In the genomic region with DNA sequence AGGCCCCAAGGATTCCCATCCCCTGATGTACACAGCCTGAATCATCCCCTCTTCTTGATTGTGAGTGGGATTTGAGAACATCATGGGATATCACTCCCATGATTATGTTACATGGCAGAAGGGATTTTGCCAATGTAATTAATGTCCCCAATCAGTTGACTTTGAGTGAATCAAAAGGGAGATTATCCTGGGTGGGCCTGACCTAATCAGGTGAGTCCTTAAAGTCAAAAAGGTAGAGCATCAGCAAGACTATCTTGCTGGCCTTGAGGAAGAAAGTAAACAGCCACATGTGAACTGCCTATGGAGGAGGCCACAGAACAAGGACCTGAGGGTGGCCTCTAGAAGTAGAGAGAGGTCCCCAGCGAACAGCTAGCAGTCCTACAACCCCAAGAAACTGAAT, we compare ENCODE assay signal across 27 cellular contexts.
DNase-seq lines count a peak whose midpoint lies in the region; ATAC-seq, FAIRE-seq and TF ChIP-seq lines count a peak whose summit lies in the region.
"Had no signal": no experiment of that assay in that cellular context is flagged by ENCODE, and none has a peak within 500 bp of the region (broad histone marks: within the 10 kb centered on the region; RNA-seq: fewer than 3 reads in every experiment).

No MANE protein-coding gene starts in this region.

- POLR2A ChIA-PET in K562 (lab: Yijun Ruan, JAX) = interaction anchor here (0.8 to 0.9 kb wide), 2 partner anchors 16 to 17 kb away, joined by 3 read pairs; no protein-coding TSS in a partner anchor

- H2AK5ac ChIP-seq in H9 (ENCODE audit: insufficient read length, low read length) = no peak overlapping the region

- no peak overlapping the region for H3K56ac ChIP-seq in H9 (ENCODE audit: insufficient read length, low read depth, low read length)

- no peak overlapping the region for H4K91ac ChIP-seq in H9 (ENCODE audit: insufficient read length, low read depth, low read length)

- no peak for TF ChIP-seq RAD21 in K562 (CRISPR knock-in tag; conservative IDR thresholded peaks at IDR 0.05 in 1 of 2, IDR thresholded peaks at IDR 0.05 in 1 of 2)

- H3K9me3 Mint-ChIP-seq in H9 = peaks cover 60 to 74% of the 10 kb centered on the region in 2 experiments
- H3K9me3 Mint-ChIP-seq in activated naive CD4-positive, alpha-beta T cell treated with anti-CD3 and anti-CD28 coated beads, Interleukin-2, amount 50 U/mL, for 72 hours = no peaks in the 10 kb centered on the region
- H3K9me3 Mint-ChIP-seq: CD4-positive, alpha-beta T cell; HFFc6 had no signal

- H3K79me2 ChIP-seq in H9 (ENCODE audit: insufficient read depth, low read length) = no peaks in the 10 kb centered on the region
- no peaks in the 10 kb centered on the region for H3K79me2 ChIP-seq in K562 (ENCODE audit: control insufficient read depth, insufficient read depth, low read length)

- H3K36me3 Mint-ChIP-seq in H9 (ENCODE audit: insufficient read depth in 1 of 3, low read depth in 3 of 3) = peaks cover 0 to 3% (median 3%) of the 10 kb centered on the region in 3 experiments; a peak in 4 of 7 replicates
- H3K36me3 Mint-ChIP-seq in activated naive CD4-positive, alpha-beta T cell treated with anti-CD3 and anti-CD28 coated beads, Interleukin-2, amount 50 U/mL, for 72 hours = no peaks in the 10 kb centered on the region
- H3K36me3 Mint-ChIP-seq: CD14-positive monocyte; CD8-positive, alpha-beta memory T cell had no signal

- intact Hi-C loops in K562 (cut with micrococcal nuclease) = no loop called here

- H3K14ac ChIP-seq in H9 (ENCODE audit: insufficient read depth, low read length) = no peak overlapping the region

- H3K27me3 ChIP-seq in H9 (ENCODE audit: insufficient read depth, low read length) (no peaks in the 10 kb centered on the region), K562 (ENCODE audit: control insufficient read depth in 2 of 2, insufficient read depth in 2 of 2, low read length in 2 of 2) (peaks cover 0 to 6% of the 10 kb centered on the region in 2 experiments; a peak in 2 of 5 replicates)
- H3K27me3 ChIP-seq: BE2C; BLaER1 treated with 17β-estradiol and CSF1 and Interleukin-3, amounts not matched to agents 10 nM and 100 nM had no signal

- H3K9me3 ChIP-seq in H9 (ENCODE audit: control insufficient read depth, low read depth, low read length) (no peaks in the 10 kb centered on the region), K562 (replicated peaks; ENCODE audit: control insufficient read depth, insufficient read depth, low read depth, low read length) (no peaks in the 10 kb centered on the region)
- H3K9me3 ChIP-seq: A549; BE2C; BLaER1 treated with 17β-estradiol and CSF1 and Interleukin-3, amounts not matched to agents 10 nM and 100 nM had no signal

- peaks cover 6 to 16% of the 10 kb centered on the region in 2 experiments for H3K4me1 Mint-ChIP-seq in H9
- H3K4me1 Mint-ChIP-seq: CD8-positive, alpha-beta memory T cell had no signal

- no peak for ATAC-seq in K562
- no peak for ATAC-seq in activated naive CD4-positive, alpha-beta T cell treated with anti-CD3 and anti-CD28 coated beads, Interleukin-2, amount 50 U/mL, for 72 hours
- ATAC-seq: A549, HCT116 had no signal

- in situ Hi-C loops in K562 (cut with MboI) = no loop called here

- H2BK15ac ChIP-seq in H9 (ENCODE audit: low read depth, low read length) = peak overlapping the region; percentile 37; the same call in 1 of the 2 replicates

- H3T11ph ChIP-seq in H9 (ENCODE audit: low read length) = no peak overlapping the region

- no peaks in the 10 kb centered on the region; the same call in 1 of the 2 replicates for H3K4me1 ChIP-seq in H9 (ENCODE audit: insufficient read depth, low read length)
- H3K4me1 ChIP-seq in K562 (replicated peaks in 1 of 2; ENCODE audit: control insufficient read depth in 2 of 2, insufficient read depth in 2 of 2, low read length in 2 of 2) = no peaks in the 10 kb centered on the region; a peak in 1 of 5 replicates
- H3K4me1 ChIP-seq: A549, BE2C had no signal

- no peaks in the 10 kb centered on the region for H3K23me2 ChIP-seq in H9 (ENCODE audit: insufficient read length, low read depth, low read length, poor library complexity, severe bottlenecking)

- H3K4me3 ChIP-seq in K562 = no peak overlapping the region
- H3K4me3 ChIP-seq: A549; BLaER1 treated with 17β-estradiol and CSF1 and Interleukin-3, amounts not matched to agents 10 nM and 100 nM; GM23248 had no signal

- no peak overlapping the region for H4K8ac ChIP-seq in H9 (replicated peaks; ENCODE audit: insufficient read length, low read depth, low read length)

- H4K5ac ChIP-seq in H9 (ENCODE audit: insufficient read length, low read depth, low read length) = no peak overlapping the region

- no peak overlapping the region for H3K27ac ChIP-seq in H9 (ENCODE audit: insufficient read length, low read depth, low read length)
- no peak overlapping the region for H3K27ac ChIP-seq in K562 (ENCODE audit: extremely low read depth, low read depth, low read length)
- H3K27ac ChIP-seq: A549; BLaER1 treated with 17β-estradiol and CSF1 and Interleukin-3, amounts not matched to agents 10 nM and 100 nM; GM23248 had no signal

- no peaks in the 10 kb centered on the region for H3K79me1 ChIP-seq in H9 (ENCODE audit: insufficient read depth, low read depth, low read length, poor library complexity, severe bottlenecking)

- H3K4me3 Mint-ChIP-seq in H9 = no peak overlapping the region
- H3K4me3 Mint-ChIP-seq: CD14-positive monocyte; CD4-positive, alpha-beta T cell; CD8-positive, alpha-beta memory T cell; HFFc6 had no signal

- DNase-seq in GM12892 (ENCODE audit: insufficient read length) = no peak
- DNase-seq in H9 = no peak
- DNase-seq in K562 (ENCODE audit: extremely low read depth in 1 of 4, low spot score in 3 of 4) = no peak
- no peak for DNase-seq in NCI-H1105 treated with DMSO at 0.1 percent for 48 hours (lab: John Stamatoyannopoulos, UW)
- no peak for DNase-seq in NCI-H1048 (lab: John Stamatoyannopoulos, UW)
- no peak for DNase-seq in activated naive CD4-positive, alpha-beta T cell treated with anti-CD3 and anti-CD28 coated beads, Interleukin-2, amount 50 U/mL, for 72 hours (ENCODE audit: low spot score in 2 of 2)
- DNase-seq: 8988T; ACHN; AML-193; BE2C; CD4-positive, alpha-beta T cell; CD8-positive, alpha-beta memory T cell; DMS 273 treated with DMSO at 0.1 percent for 48 hours; DMS53; DMS79 treated with DMSO at 0.1 percent for 48 hours; GF-D8; GM23248; H7; HFFc6 had no signal

- no CpG with 5 or more reads among the region's 1 CpG for WGBS in H9 (ENCODE audit: extremely low coverage, insufficient read length, low lambda C conversion rate)
- 17% methylated on average over 1 of the region's 1 CpG for WGBS in K562 (ENCODE audit: insufficient coverage, low coverage, missing lambda C conversion rate)

- no peak overlapping the region for H3K18ac ChIP-seq in H9 (ENCODE audit: insufficient read length, low read depth, low read length)

- H3K36me3 ChIP-seq in K562 (ENCODE audit: control insufficient read depth, insufficient read depth, low read length) = no peaks in the 10 kb centered on the region
- H3K36me3 ChIP-seq: BE2C; BLaER1 treated with 17β-estradiol and CSF1 and Interleukin-3, amounts not matched to agents 10 nM and 100 nM had no signal

- TF ChIP-seq EP300 in K562 (IDR thresholded peaks at IDR 0.05; ENCODE audit: low read length) = no peak

- no peak overlapping the region for H2AFZ ChIP-seq in H9 (ENCODE audit: low read length)
- H2AFZ ChIP-seq in K562 (ENCODE audit: low read depth, low read length) = no peak overlapping the region
- H2AFZ ChIP-seq: GM23248 had no signal

- H3K9me1 ChIP-seq in K562 (ENCODE audit: control insufficient read depth, insufficient read depth, low read length) = no peaks in the 10 kb centered on the region

- H3K4me2 ChIP-seq in H9 (ENCODE audit: insufficient read depth, insufficient read length, low read length) = no peak overlapping the region
- H3K4me2 ChIP-seq in K562 (ENCODE audit: insufficient read depth, low read length) = no peak overlapping the region
- H3K4me2 ChIP-seq: A549; BLaER1 treated with 17β-estradiol and CSF1 and Interleukin-3, amounts not matched to agents 10 nM and 100 nM had no signal

- no peak overlapping the region for H3K9ac ChIP-seq in H9 (ENCODE audit: extremely low read depth, insufficient read length, low read length)
- H3K9ac ChIP-seq in K562 (ENCODE audit: insufficient read depth in 1 of 2, low read depth in 2 of 2, low read length in 2 of 2) = no peak overlapping the region
- H3K9ac ChIP-seq: BLaER1 treated with 17β-estradiol and CSF1 and Interleukin-3, amounts not matched to agents 10 nM and 100 nM; GM23248 had no signal

- no peak overlapping the region for H2BK20ac ChIP-seq in H9 (ENCODE audit: low read depth, low read length, poor library complexity, severe bottlenecking)

- peaks cover 4% of the 10 kb centered on the region; the same call in 1 of the 2 replicates for H3K27me3 Mint-ChIP-seq in H9 (ENCODE audit: low read depth)
- H3K27me3 Mint-ChIP-seq: CD4-positive, alpha-beta T cell had no signal

- no peak overlapping the region for H3K23ac ChIP-seq in H9 (ENCODE audit: insufficient read length, low read depth, low read length)

- H2BK12ac ChIP-seq in H9 (ENCODE audit: insufficient read length, low read depth, low read length) = no peak overlapping the region

- H2BK120ac ChIP-seq in H9 (ENCODE audit: low read depth, low read length, poor library complexity, severe bottlenecking) = no peak overlapping the region

- no peak overlapping the region for H2BK5ac ChIP-seq in H9 (ENCODE audit: insufficient read length, low read length)

- TF ChIP-seq CTCF in H9 (conservative IDR thresholded peaks at IDR 0.05) (no peak), K562 (IDR thresholded peaks at IDR 0.05 in 2 of 3, conservative IDR thresholded peaks at IDR 0.05 in 1 of 3; ENCODE audit: insufficient read depth in 2 of 3, low read depth in 1 of 3, low read length in 3 of 3) (no peak)

- no peak overlapping the region for H3K4ac ChIP-seq in H9 (ENCODE audit: low read depth, low read length)

- BruUV-seq in K562 (replicated peaks; lab: Mats Ljungman, UMichigan) = no TSS peak

- H4K20me1 ChIP-seq in H9 (ENCODE audit: control insufficient read depth, insufficient read depth, insufficient read length) (no peaks in the 10 kb centered on the region), K562 (replicated peaks; ENCODE audit: control insufficient read depth, insufficient read depth, low read length) (no peaks in the 10 kb centered on the region)
- H4K20me1 ChIP-seq: BLaER1 treated with 17β-estradiol and CSF1 and Interleukin-3, amounts not matched to agents 10 nM and 100 nM had no signal

- H3K27ac Mint-ChIP-seq in H9 = no peak overlapping the region
- no peak overlapping the region for H3K27ac Mint-ChIP-seq in activated naive CD4-positive, alpha-beta T cell treated with anti-CD3 and anti-CD28 coated beads, Interleukin-2, amount 50 U/mL, for 72 hours
- H3K27ac Mint-ChIP-seq: CD4-positive, alpha-beta T cell; CD8-positive, alpha-beta memory T cell; HFFc6 had no signal

- CTCF ChIA-PET in K562 (lab: Yijun Ruan, JAX; ENCODE audit: low intra/inter-chr PET ratio) = no interaction called here

- FAIRE-seq in GM12892 (lab: Jason Lieb, UNC) (peak; percentile 63), K562 (lab: Jason Lieb, UNC) (no peak)
- FAIRE-seq: A549, D721Med, GM12891, GM19239, H1 had no signal

- TF ChIP-seq POLR2A in GM12892 (IDR thresholded peaks at IDR 0.05; ENCODE audit: low read depth, low read length) (no peak), K562 (conservative IDR thresholded peaks at IDR 0.05) (no peak)

TF ChIP-seq in K562, 482 proteins besides CTCF, POLR2A, EP300 and RAD21 (continues in another document):
- TF ChIP-seq FIP1L1 (IDR thresholded peaks at IDR 0.05; ENCODE audit: low read depth, low read length, poor library complexity, severe bottlenecking) = no peak
